ENCODE assay signal across 13 cellular contexts in the genomic region with DNA sequence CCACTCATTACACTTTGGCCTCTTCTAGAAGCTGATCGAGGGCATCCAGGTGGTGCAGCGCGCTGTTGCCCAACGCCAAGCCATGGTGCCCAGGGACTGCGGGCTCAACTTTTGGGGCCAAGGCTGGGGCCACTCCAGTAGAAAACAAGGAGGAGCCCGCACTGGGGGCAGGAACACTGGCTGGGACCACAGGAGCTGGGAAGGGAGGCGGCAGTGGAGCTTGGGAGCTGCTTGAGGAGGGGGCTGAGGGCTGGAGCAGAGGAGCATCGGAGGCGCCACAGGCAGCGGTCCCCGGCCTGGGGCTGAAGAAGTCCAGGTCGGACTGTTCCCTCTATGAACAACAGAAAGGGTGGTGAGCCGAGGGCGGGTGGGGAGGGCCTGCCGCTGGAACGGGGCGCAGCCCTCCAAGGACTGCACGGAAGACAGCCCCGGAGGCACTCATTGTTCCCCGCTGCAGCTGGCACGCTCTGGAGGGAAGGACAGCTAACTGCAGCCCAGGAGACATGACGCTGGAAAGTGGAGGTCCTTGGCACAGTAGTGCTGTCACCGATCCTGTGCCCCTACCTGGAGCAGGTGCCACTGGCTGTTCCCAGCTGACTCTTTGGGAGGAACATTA. TPM values are rescaled to one million over a fixed set of nuclear protein-coding genes. Genes with fewer than 3 reads are reported as not detected.
A peak's percentile ranks its signal among the peaks of the same experiment; 100 is the strongest.
DNase-seq lines count a peak whose midpoint lies in the region; ATAC-seq and TF ChIP-seq lines count a peak whose summit lies in the region.
"Had no signal": no experiment of that assay in that cellular context is flagged by ENCODE, and none has a peak within 500 bp of the region (broad histone marks: within the 10 kb centered on the region; RNA-seq: fewer than 3 reads in every experiment).

No MANE protein-coding gene starts in this region.

- dilution Hi-C loops in IMR-90 (cut with HindIII; ENCODE audit: low sequenced_read_pairs, unreplicated experiment), result no loop called here

- in situ Hi-C loops in IMR-90 (cut with MboI; ENCODE audit: low sequenced_read_pairs), result no loop called here

- H3K4me3 Mint-ChIP-seq in dendritic cell treated with granulocyte-macrophage colony-stimulating factor and Interleukin-4, amounts not matched to agents 40 ng/mL and 50 ng/mL, for 4 days, result no peak overlapping the region
- H3K4me3 Mint-ChIP-seq: mesothelial cell of epicardium had no signal

- BruUV-seq in IMR-90 (replicated peaks; lab: Mats Ljungman, UMichigan), result no TSS peak

- H2AK5ac ChIP-seq in IMR-90 (ENCODE audit: low read depth, low read length), result no peak overlapping the region

- H2BK5ac ChIP-seq in IMR-90 (ENCODE audit: low read depth, low read length, poor library complexity, severe bottlenecking), result no peak overlapping the region

- no peak overlapping the region for H3K9ac ChIP-seq in IMR-90 (ENCODE audit: low read depth, low read length)

- H3K9me3 ChIP-seq in IMR-90 (ENCODE audit: control insufficient read depth, insufficient read depth, low read length), result no peaks in the 10 kb centered on the region

- intact Hi-C loops in IMR-90 (cut with micrococcal nuclease), result no loop called here
- intact Hi-C loops in dendritic cell treated with granulocyte-macrophage colony-stimulating factor and Interleukin-4, amounts not matched to agents 40 ng/mL and 50 ng/mL, for 4 days (cut with micrococcal nuclease), result no loop called here

- no peak for TF ChIP-seq RAD21 in IMR-90 (IDR thresholded peaks at IDR 0.05; ENCODE audit: low read length)

- DNase-seq in NCI-H146 (lab: John Stamatoyannopoulos, UW) (peak; percentile 5), NCI-H146 treated with DMSO at 0.1 percent for 48 hours (lab: John Stamatoyannopoulos, UW; ENCODE audit: unreplicated experiment) (no peak), IMR-90 (no peak), retina (peak; percentile 6), NAMALWA (ENCODE audit: low spot score) (no peak)
- DNase-seq: activated T-cell treated with anti-CD3 and anti-CD28 coated beads for 4 hours, NCI-H1048 had no signal

- no peak for TF ChIP-seq CTCF in IMR-90 (conservative IDR thresholded peaks at IDR 0.05; ENCODE audit: low read depth, low read length)

- H3K9me3 Mint-ChIP-seq in dendritic cell treated with granulocyte-macrophage colony-stimulating factor and Interleukin-4, amounts not matched to agents 40 ng/mL and 50 ng/mL, for 4 days, result no peaks in the 10 kb centered on the region
- H3K9me3 Mint-ChIP-seq: mesothelial cell of epicardium had no signal

- POLR2A ChIA-PET in IMR-90 (lab: Charles Lee; ENCODE audit: unreplicated experiment), result no interaction called here

- no peak overlapping the region for H2BK120ac ChIP-seq in IMR-90 (ENCODE audit: low read depth, low read length)

- H4K91ac ChIP-seq in IMR-90 (ENCODE audit: insufficient read depth, low read depth, low read length), result no peak overlapping the region

- H3K79me1 ChIP-seq in IMR-90 (ENCODE audit: low read depth in 1 of 2, low read length in 2 of 2), result peaks cover 0 to 7% of the 10 kb centered on the region in 2 experiments; a peak in 1 of 4 replicates

- no peak overlapping the region for H2BK15ac ChIP-seq in IMR-90 (ENCODE audit: low read depth, low read length)

- no peaks in the 10 kb centered on the region for H3K27me3 ChIP-seq in IMR-90 (ENCODE audit: control insufficient read depth, insufficient read depth, low read length)

- H3K27ac ChIP-seq in IMR-90 (ENCODE audit: insufficient read depth, low read length), result no peak overlapping the region
- H3K27ac ChIP-seq: 22Rv1, C4-2B had no signal

- H3K18ac ChIP-seq in IMR-90 (ENCODE audit: low read depth, low read length), result no peak overlapping the region

- no peak overlapping the region for H3K4me3 ChIP-seq in IMR-90 (ENCODE audit: insufficient read depth, low read depth, low read length)

- 95% methylated on average over 15 of the region's 23 CpGs; no CpG with 5 or more reads in 1 of the 2 experiments for WGBS in IMR-90 (ENCODE audit: extremely low coverage in 2 of 2, insufficient read length in 1 of 2), 2 experiments

- no peak overlapping the region for H3K56ac ChIP-seq in IMR-90 (ENCODE audit: extremely low read depth, insufficient read depth, low read length)

- H3K4me1 Mint-ChIP-seq in dendritic cell treated with granulocyte-macrophage colony-stimulating factor and Interleukin-4, amounts not matched to agents 40 ng/mL and 50 ng/mL, for 4 days (ENCODE audit: low read depth), result peaks cover 67% of the 10 kb centered on the region
- H3K4me1 Mint-ChIP-seq: mesothelial cell of epicardium had no signal

- ATAC-seq in IMR-90 (ENCODE audit: low read depth) (no peak), HG03095 (IDR thresholded peaks at IDR 0.05; ENCODE audit: unreplicated experiment) (no peak), GM19397 (IDR thresholded peaks at IDR 0.05; ENCODE audit: unreplicated experiment) (no peak)

- no peak overlapping the region for H3K4ac ChIP-seq in IMR-90 (ENCODE audit: low read depth, low read length)

- no peak overlapping the region for H4K8ac ChIP-seq in IMR-90 (ENCODE audit: low read depth in 2 of 2, low read length in 2 of 2)

- CTCF ChIA-PET in IMR-90 (lab: Yijun Ruan, JAX), result interaction anchor here (1.0 to 1.2 kb wide), 2 partner anchors 8 to 9 kb away, joined by 5 to 7 read pairs; no protein-coding TSS in a partner anchor

- peak overlapping the region; percentile 59 for H3K27ac Mint-ChIP-seq in dendritic cell treated with granulocyte-macrophage colony-stimulating factor and Interleukin-4, amounts not matched to agents 40 ng/mL and 50 ng/mL, for 4 days
- H3K27ac Mint-ChIP-seq: mesothelial cell of epicardium had no signal

- H3K36me3 Mint-ChIP-seq in dendritic cell treated with granulocyte-macrophage colony-stimulating factor and Interleukin-4, amounts not matched to agents 40 ng/mL and 50 ng/mL, for 4 days (ENCODE audit: low read depth), result peaks cover 100% of the 10 kb centered on the region

- no peak overlapping the region for H4K5ac ChIP-seq in IMR-90 (ENCODE audit: low read depth, low read length)

- H3K36me3 ChIP-seq in IMR-90 (ENCODE audit: control insufficient read depth, insufficient read depth, low read length), result peaks cover 88% of the 10 kb centered on the region

- H3K9me1 ChIP-seq in IMR-90 (ENCODE audit: insufficient read depth, low read length), result no peaks in the 10 kb centered on the region

- H4K20me1 ChIP-seq in IMR-90 (ENCODE audit: insufficient read depth, low read length), result peaks cover 17% of the 10 kb centered on the region

- H3K14ac ChIP-seq in IMR-90 (replicated peaks; ENCODE audit: low read depth, low read length), result no peak overlapping the region

- H2AFZ ChIP-seq in IMR-90 (replicated peaks; ENCODE audit: low read length, poor library complexity), result no peak overlapping the region

- no peaks in the 10 kb centered on the region for H3K27me3 Mint-ChIP-seq in dendritic cell treated with granulocyte-macrophage colony-stimulating factor and Interleukin-4, amounts not matched to agents 40 ng/mL and 50 ng/mL, for 4 days

- H3K23ac ChIP-seq in IMR-90 (ENCODE audit: low read depth, low read length), result no peak overlapping the region

- H2BK20ac ChIP-seq in IMR-90 (ENCODE audit: low read depth, low read length), result no peak overlapping the region

- no peak for TF ChIP-seq POLR2A in IMR-90 (IDR thresholded peaks at IDR 0.05; ENCODE audit: low read depth, low read length)

- peak overlapping the region; percentile 63 for H2AK9ac ChIP-seq in IMR-90 (replicated peaks; ENCODE audit: low read depth, low read length, poor library complexity)

- H3K4me1 ChIP-seq in IMR-90 (ENCODE audit: control insufficient read depth, insufficient read depth, low read length), result no peaks in the 10 kb centered on the region

- H3K4me2 ChIP-seq in IMR-90 (ENCODE audit: low read depth, low read length), result no peak overlapping the region

TF ChIP-seq in IMR-90, 13 proteins besides CTCF, POLR2A, EP300 and RAD21 (continues in another document):
- TF ChIP-seq RFX5 (IDR thresholded peaks at IDR 0.05; ENCODE audit: low read depth, low read length), result no peak
- no peak for TF ChIP-seq FOS (IDR thresholded peaks at IDR 0.05; ENCODE audit: low read depth, low read length)
- no peak for TF ChIP-seq CEBPB (IDR thresholded peaks at IDR 0.05; ENCODE audit: low read depth, low read length)
- TF ChIP-seq CHD1 (IDR thresholded peaks at IDR 0.05; ENCODE audit: low read depth, low read length), result no peak
- TF ChIP-seq RCOR1 (IDR thresholded peaks at IDR 0.05; ENCODE audit: insufficient replicate concordance, low read length), result no peak
- TF ChIP-seq MAFK (IDR thresholded peaks at IDR 0.05; ENCODE audit: low read depth, low read length), result no peak
- no peak for TF ChIP-seq BHLHE40 (IDR thresholded peaks at IDR 0.05; ENCODE audit: low read depth, low read length)
- no peak for TF ChIP-seq SMC3 (IDR thresholded peaks at IDR 0.05; ENCODE audit: low read depth, low read length)

RNA-seq across cellular contexts. Expression of a gene that starts 21.5 kb away (rescaled TPM):
- 12.8 and 15.1 TPM in 2 replicates for total RNA-seq in IMR-90 (2012; rRNA removed)
- 35.2 and 37.7 TPM in 2 replicates for polyA plus RNA-seq in IMR-90 (2012; rRNA removed)
- polyA plus RNA-seq in IMR-90 (2012; cell fraction: cytosol; rRNA removed), result 11.8 and 16.9 TPM in 2 replicates
- polyA plus RNA-seq in IMR-90 (2012; cell fraction: nucleus; rRNA removed; ENCODE audit: low replicate concordance), result 173 and 223 TPM in 2 replicates

RNA-seq across cellular contexts. Expression of a gene that starts 21.8 kb away (rescaled TPM):
- total RNA-seq in IMR-90 (2012; rRNA removed), result 55.9 and 62.5 TPM in 2 replicates
- polyA plus RNA-seq in IMR-90 (2012; rRNA removed), result 60.5 and 70.3 TPM in 2 replicates
- polyA plus RNA-seq in IMR-90 (2012; cell fraction: cytosol; rRNA removed), result 35.4 and 53.8 TPM in 2 replicates
- 22.2 and 34.6 TPM in 2 replicates for polyA plus RNA-seq in IMR-90 (2012; cell fraction: nucleus; rRNA removed; ENCODE audit: low replicate concordance)

RNA-seq across cellular contexts. Expression of a gene that starts 31.1 kb away (rescaled TPM):
- total RNA-seq in IMR-90 (2012; rRNA removed), result 3.3 and 4.1 TPM in 2 replicates
- polyA plus RNA-seq in IMR-90 (2012; rRNA removed), result 6.9 and 7.7 TPM in 2 replicates
- polyA plus RNA-seq in IMR-90 (2012; cell fraction: cytosol; rRNA removed), result 7.9 and 11.1 TPM in 2 replicates
- polyA plus RNA-seq in IMR-90 (2012; cell fraction: nucleus; rRNA removed; ENCODE audit: low replicate concordance), result 5.9 and 6.9 TPM in 2 replicates

RNA-seq across cellular contexts. Expression of a gene that starts 34.4 kb away (rescaled TPM):
- total RNA-seq in IMR-90 (2012; rRNA removed), result 26.7 and 29.4 TPM in 2 replicates
- 54.4 and 59.3 TPM in 2 replicates for polyA plus RNA-seq in IMR-90 (2012; rRNA removed)
- 43.9 and 54.4 TPM in 2 replicates for polyA plus RNA-seq in IMR-90 (2012; cell fraction: cytosol; rRNA removed)
- 198 and 233 TPM in 2 replicates for polyA plus RNA-seq in IMR-90 (2012; cell fraction: nucleus; rRNA removed; ENCODE audit: low replicate concordance)

RNA-seq across cellular contexts. Expression of a gene that starts 49.3 kb away (rescaled TPM):
- total RNA-seq in IMR-90 (2012; rRNA removed), result 8.3 and 9.1 TPM in 2 replicates
- polyA plus RNA-seq in IMR-90 (2012; rRNA removed), result 9.2 and 10.1 TPM in 2 replicates
- polyA plus RNA-seq in IMR-90 (2012; cell fraction: cytosol; rRNA removed), result 6.8 and 8.2 TPM in 2 replicates
- polyA plus RNA-seq in IMR-90 (2012; cell fraction: nucleus; rRNA removed; ENCODE audit: low replicate concordance), result 7.1 and 9.9 TPM in 2 replicates

Comparison
In these comparisons a context has a peak if more than half of its experiments do, and no peak if none do; other contexts are left out.
1. DNase-seq: peak in NCI-H146 (single experiment) and retina (single experiment); none in NCI-H146 treated with DMSO at 0.1 percent for 48 hours (single experiment), IMR-90 (single experiment) and NAMALWA (single experiment).